8 cellular contexts compared by ENCODE assay signal in genomic region chr5:65076251-65076869, GRCh38.
DNase-seq lines count a peak whose midpoint lies in the region; ATAC-seq and TF ChIP-seq lines count a peak whose summit lies in the region.

No MANE protein-coding gene starts in this region.

- peak; percentile 80 to 88 for DNase-seq in AML-193 (lab: John Stamatoyannopoulos, UW)
- DNase-seq in SK-MEL-5 (ENCODE audit: low read depth, low spot score) = peak; percentile 67
- DNase-seq in activated naive CD8-positive, alpha-beta T cell treated with anti-CD3 and anti-CD28 coated beads, Interleukin-2, amount 50 U/mL, for 16 hours (ENCODE audit: low read depth, low spot score) = peak; percentile 30
- no peak for DNase-seq in kidney epithelial cell (ENCODE audit: low read depth)
- no peak for DNase-seq in caudate nucleus (lab: John Stamatoyannopoulos, UW)

- H3K27ac ChIP-seq in caudate nucleus (ENCODE audit: low read depth, low read length) = no peak overlapping the region

- ATAC-seq in GM18907 (IDR thresholded peaks at IDR 0.05; ENCODE audit: unreplicated experiment) = peak; percentile 74
- peak; percentile 83 for ATAC-seq in HG03159 (IDR thresholded peaks at IDR 0.05; ENCODE audit: unreplicated experiment)
- ATAC-seq in stimulated activated memory B cell treated with anti-CD40 and anti-IgM and Interleukin-4, amounts not matched to agents 10 μg/mL and 1 μg/mL and 100 μg/mL, for 72 hours = peak; percentile 83

- no peak overlapping the region for H3K4me3 ChIP-seq in kidney epithelial cell (ENCODE audit: low read depth, low read length)

- no peaks in the 10 kb centered on the region for H3K36me3 Mint-ChIP-seq in stimulated activated memory B cell treated with anti-CD40 and anti-IgM and Interleukin-4, amounts not matched to agents 10 μg/mL and 1 μg/mL and 100 μg/mL, for 72 hours

- H3K36me3 ChIP-seq in kidney epithelial cell (ENCODE audit: control insufficient read depth, insufficient read depth, low read length) = no peaks in the 10 kb centered on the region

- H3K27me3 Mint-ChIP-seq in stimulated activated memory B cell treated with anti-CD40 and anti-IgM and Interleukin-4, amounts not matched to agents 10 μg/mL and 1 μg/mL and 100 μg/mL, for 72 hours = no peaks in the 10 kb centered on the region

- H3K27ac Mint-ChIP-seq in stimulated activated memory B cell treated with anti-CD40 and anti-IgM and Interleukin-4, amounts not matched to agents 10 μg/mL and 1 μg/mL and 100 μg/mL, for 72 hours = no peak overlapping the region

- H3K4me3 Mint-ChIP-seq in stimulated activated memory B cell treated with anti-CD40 and anti-IgM and Interleukin-4, amounts not matched to agents 10 μg/mL and 1 μg/mL and 100 μg/mL, for 72 hours = no peak overlapping the region

- in situ Hi-C loops in SK-MEL-5 (cut with HindIII; ENCODE audit: low pct_unique_long_range_greater_than_20kb, low sequenced_read_pairs) = no loop called here

- H3K9me3 Mint-ChIP-seq in stimulated activated memory B cell treated with anti-CD40 and anti-IgM and Interleukin-4, amounts not matched to agents 10 μg/mL and 1 μg/mL and 100 μg/mL, for 72 hours = no peaks in the 10 kb centered on the region

- TF ChIP-seq CTCF in kidney epithelial cell (IDR thresholded peaks at IDR 0.05; ENCODE audit: insufficient read depth, low read length, poor library complexity, severe bottlenecking) = peak; percentile 21

- no peaks in the 10 kb centered on the region for H3K27me3 ChIP-seq in kidney epithelial cell (ENCODE audit: control insufficient read depth, insufficient read depth, low read length)

- H3K4me1 Mint-ChIP-seq in stimulated activated memory B cell treated with anti-CD40 and anti-IgM and Interleukin-4, amounts not matched to agents 10 μg/mL and 1 μg/mL and 100 μg/mL, for 72 hours = peaks cover 19% of the 10 kb centered on the region

Comparison
In these comparisons a context has a peak if more than half of its experiments do, and no peak if none do; other contexts are left out.
1. DNase-seq: peak in AML-193 (2 of 2), SK-MEL-5 (single experiment) and activated naive CD8-positive, alpha-beta T cell treated with anti-CD3 and anti-CD28 coated beads, Interleukin-2, amount 50 U/mL, for 16 hours (single experiment); none in kidney epithelial cell (single experiment) and caudate nucleus (0 of 61).
2. Peak in every context shown above with its lines, with median percentiles within 50 percentile points of each other: ATAC-seq.